Comparison of ENCODE assay signal across 9 cellular contexts in genomic region chr21:42737969-42738590, GRCh38.
DNase-seq lines count a peak whose midpoint lies in the region; ATAC-seq and TF ChIP-seq lines count a peak whose summit lies in the region.
"Had no signal": no experiment of that assay in that cellular context is flagged by ENCODE, and none has a peak within 500 bp of the region (broad histone marks: within the 10 kb centered on the region; RNA-seq: fewer than 3 reads in every experiment).

No MANE protein-coding gene starts in this region.

- no peaks in the 10 kb centered on the region for H3K36me3 ChIP-seq in CD8-positive, alpha-beta T cell (ENCODE audit: insufficient read depth, low read length)
- no peaks in the 10 kb centered on the region for H3K36me3 ChIP-seq in neutrophil

- peak overlapping the region; percentile 51 for H3K27ac ChIP-seq in CD8-positive, alpha-beta T cell (ENCODE audit: low read depth, low read length)
- peak overlapping the region; percentile 98 for H3K27ac ChIP-seq in neutrophil

- no peak for TF ChIP-seq CTCF in CD8-positive, alpha-beta T cell (IDR thresholded peaks at IDR 0.05)
- TF ChIP-seq CTCF in neutrophil (IDR thresholded peaks at IDR 0.05): no peak

- POLR2A ChIA-PET in CD8-positive, alpha-beta T cell (lab: Charles Lee): interaction anchor here (1.3 to 3.3 kb wide), 3 partner anchors 9 to 57 kb away, joined by 3 to 28 read pairs (median 3); no protein-coding TSS in a partner anchor

- H3K27me3 Mint-ChIP-seq in CD8-positive, alpha-beta T cell (ENCODE audit: low read depth): no peaks in the 10 kb centered on the region
- no peaks in the 10 kb centered on the region for H3K27me3 Mint-ChIP-seq in T-helper 2 cell treated with Interferon-gamma antibody and Interleukin-4, amounts not matched to agents 5 μg/mL and 100 μg/mL, for 36 hours (ENCODE audit: low read depth)

- H3K9me3 Mint-ChIP-seq in CD8-positive, alpha-beta T cell: no peaks in the 10 kb centered on the region
- no peaks in the 10 kb centered on the region for H3K9me3 Mint-ChIP-seq in T-helper 2 cell treated with Interferon-gamma antibody and Interleukin-4, amounts not matched to agents 5 μg/mL and 100 μg/mL, for 36 hours

- peaks cover 47% of the 10 kb centered on the region for H3K4me1 Mint-ChIP-seq in CD8-positive, alpha-beta T cell (ENCODE audit: low read depth)
- H3K4me1 Mint-ChIP-seq in T-helper 2 cell treated with Interferon-gamma antibody and Interleukin-4, amounts not matched to agents 5 μg/mL and 100 μg/mL, for 36 hours (ENCODE audit: low read depth): peaks cover 33% of the 10 kb centered on the region

- H3K27me3 ChIP-seq in CD8-positive, alpha-beta T cell (ENCODE audit: insufficient read depth, low read length): no peaks in the 10 kb centered on the region
- no peaks in the 10 kb centered on the region for H3K27me3 ChIP-seq in neutrophil

- CTCF ChIA-PET in CD8-positive, alpha-beta T cell (lab: Charles Lee): interaction anchor here (0.6 to 2.4 kb wide), 7 partner anchors 9 to 145 kb away, joined by 3 to 10 read pairs (median 4); no protein-coding TSS in a partner anchor

- peaks cover 48% of the 10 kb centered on the region for H3K4me1 ChIP-seq in CD8-positive, alpha-beta T cell (ENCODE audit: insufficient read depth, low read length)
- H3K4me1 ChIP-seq in neutrophil (ENCODE audit: control insufficient read depth in 1 of 2, insufficient read depth in 1 of 2, low read depth in 1 of 2, low read length in 1 of 2): peaks cover 30 to 42% of the 10 kb centered on the region in 2 experiments

- peak overlapping the region; percentile 99 for H3K27ac Mint-ChIP-seq in CD8-positive, alpha-beta T cell
- peak overlapping the region; percentile 96 for H3K27ac Mint-ChIP-seq in T-helper 2 cell treated with Interferon-gamma antibody and Interleukin-4, amounts not matched to agents 5 μg/mL and 100 μg/mL, for 36 hours

- H3K4me3 ChIP-seq in CD8-positive, alpha-beta T cell (ENCODE audit: low read depth, low read length): peak overlapping the region; percentile 33
- peak overlapping the region; percentile 13 to 34 for H3K4me3 ChIP-seq in neutrophil (ENCODE audit: low read depth in 1 of 2, low read length in 1 of 2)

- peak; percentile 86 for ATAC-seq in CD8-positive, alpha-beta T cell
- ATAC-seq in esophagus mucosa (peak; percentile 51), GM21515 (IDR thresholded peaks at IDR 0.05; ENCODE audit: unreplicated experiment) (no peak)

- peak overlapping the region; percentile 72 for H3K4me3 Mint-ChIP-seq in CD8-positive, alpha-beta T cell
- peak overlapping the region; percentile 73 for H3K4me3 Mint-ChIP-seq in T-helper 2 cell treated with Interferon-gamma antibody and Interleukin-4, amounts not matched to agents 5 μg/mL and 100 μg/mL, for 36 hours

- H3K9me3 ChIP-seq in CD8-positive, alpha-beta T cell (ENCODE audit: low read length): no peaks in the 10 kb centered on the region
- no peaks in the 10 kb centered on the region for H3K9me3 ChIP-seq in neutrophil

- peaks cover 21% of the 10 kb centered on the region for H3K36me3 Mint-ChIP-seq in CD8-positive, alpha-beta T cell
- peaks cover 12% of the 10 kb centered on the region for H3K36me3 Mint-ChIP-seq in T-helper 2 cell treated with Interferon-gamma antibody and Interleukin-4, amounts not matched to agents 5 μg/mL and 100 μg/mL, for 36 hours (ENCODE audit: low read depth)

- intact Hi-C loops in CD8-positive, alpha-beta T cell (cut with DNase I, micrococcal nuclease): loop anchor here in 1 of 2 experiments (2.0 kb wide), 1 partner anchor 47 kb away; no protein-coding TSS in a partner anchor

- DNase-seq in CD8-positive, alpha-beta T cell: peak in 3 of 7 experiments; percentile 27 to 71 (median 44)
- no peak for DNase-seq in T-helper 2 cell treated with Interferon-gamma antibody and Interleukin-4, amounts not matched to agents 5 μg/mL and 100 μg/mL, for 36 hours (ENCODE audit: low spot score)
- DNase-seq in SHP77 treated with DMSO at 0.1 percent for 48 hours (lab: John Stamatoyannopoulos, UW) (no peak), GM03348 (ENCODE audit: low spot score) (no peak), islet precursor cell (no peak)
- DNase-seq: NCI-H774 had no signal
